20 cellular contexts compared by ENCODE assay signal in the genomic region with DNA sequence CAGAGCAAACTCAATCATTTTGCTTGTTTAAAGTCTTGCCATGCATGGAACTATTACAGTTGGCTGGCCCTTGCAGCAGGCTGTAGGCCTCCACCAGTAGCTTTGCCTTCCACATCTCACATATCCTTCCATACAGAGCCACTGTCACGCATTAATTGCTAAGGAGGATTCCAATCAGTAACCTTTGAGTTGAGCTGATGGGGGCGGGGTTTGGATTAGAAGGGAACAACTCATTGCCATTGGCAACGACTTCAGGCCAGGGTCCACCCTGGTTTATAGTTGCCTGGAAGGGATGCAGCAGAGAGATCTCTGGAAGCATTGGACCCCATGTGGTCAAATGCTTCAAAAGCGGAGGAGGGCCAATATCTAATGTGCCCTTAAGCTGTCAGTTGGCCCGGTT.
"Had no signal": no experiment of that assay in that cellular context is flagged by ENCODE, and none has a peak within 500 bp of the region (broad histone marks: within the 10 kb centered on the region; RNA-seq: fewer than 3 reads in every experiment).

No MANE protein-coding gene starts in this region.

- FAIRE-seq: islet of Langerhans had no signal

- H3K27ac ChIP-seq: spleen, suprapubic skin, tibial nerve had no signal

- H3K27me3 ChIP-seq: spleen, suprapubic skin, tibial nerve had no signal

- ATAC-seq: esophagus mucosa; left cardiac atrium; naive thymus-derived CD8-positive, alpha-beta T cell; right cardiac atrium had no signal

- H3K4me1 ChIP-seq: spleen, suprapubic skin, tibial nerve had no signal

- H3K36me3 ChIP-seq: spleen had no signal

- DNase-seq: activated CD4-positive, alpha-beta T cell treated with anti-CD3 and anti-CD28 coated beads for 48 hours; activated CD4-positive, alpha-beta T cell treated with anti-CD3 and anti-CD28 coated beads, Interleukin-2, amount 50 U/mL, for 48 hours; activated CD4-positive, CD25-positive, alpha-beta regulatory T cell; activated CD8-positive, alpha-beta memory T cell treated with anti-CD3 and anti-CD28 coated beads for 24 hours; activated effector memory CD4-positive, alpha-beta T cell treated with Interleukin-2 at 50 U/mL for 16 hours; activated naive CD4-positive, alpha-beta T cell treated with Interleukin-2 at 50 U/mL for 16 hours; aorta; cortex of kidney; foreskin fibroblast; hippocampal formation; left cardiac atrium; naive thymus-derived CD8-positive, alpha-beta T cell; right cardiac atrium; spleen; stimulated activated naive CD4-positive, alpha-beta T cell; T-helper 1 cell had no signal

- H3K9me3 ChIP-seq: spleen, suprapubic skin, tibial nerve had no signal

- H3K4me3 ChIP-seq: spleen, suprapubic skin, tibial nerve had no signal
